1 cellular context compared by ENCODE assay signal in genomic region chr2:70086278-70086837, GRCh38.
A peak's percentile ranks its signal among the peaks of the same experiment; 100 is the strongest.
TF ChIP-seq lines count a peak whose summit lies in the region.

No MANE protein-coding gene starts in this region.

TF ChIP-seq in HepG2, 621 proteins besides CTCF, POLR2A, EP300 and RAD21 (continued from another document and continues in another):
- TF ChIP-seq KIAA2018 (CRISPR knock-in tag; IDR thresholded peaks at IDR 0.05; ENCODE audit: borderline replicate concordance) (no peak), ZNF205 (CRISPR knock-in tag; IDR thresholded peaks at IDR 0.05) (peak; percentile 9), ZNF660 (CRISPR knock-in tag; IDR thresholded peaks at IDR 0.05; ENCODE audit: borderline replicate concordance, low read depth) (no peak), IRX3 (CRISPR knock-in tag; IDR thresholded peaks at IDR 0.05; ENCODE audit: borderline replicate concordance, low read depth) (no peak), ZNF749 (CRISPR knock-in tag; IDR thresholded peaks at IDR 0.05; ENCODE audit: borderline replicate concordance) (no peak; the same call in 1 of the 2 replicates), TCF7L2 (IDR thresholded peaks at IDR 0.05; ENCODE audit: low read depth, low read length) (no peak), SMC3 (IDR thresholded peaks at IDR 0.05; ENCODE audit: low read length) (peak; percentile 61), ZBTB40 (IDR thresholded peaks at IDR 0.05) (no peak), ZBTB40 (CRISPR knock-in tag; IDR thresholded peaks at IDR 0.05) (peak; percentile 63; the same call in 1 of the 2 replicates), ZNF33B (CRISPR knock-in tag; IDR thresholded peaks at IDR 0.05) (no peak), ZNF790 (CRISPR knock-in tag; IDR thresholded peaks at IDR 0.05; ENCODE audit: borderline replicate concordance) (peak; percentile 68; the same call in 1 of the 2 replicates), REL (CRISPR knock-in tag; conservative IDR thresholded peaks at IDR 0.05) (0 out of 2 replicates have a peak, but pooled peaks have one; percentile 15), CCAR2 (optimal IDR thresholded peaks at IDR 0.05; ENCODE audit: low read depth, low read length) (no peak), HBP1 (CRISPR knock-in tag; IDR thresholded peaks at IDR 0.05; ENCODE audit: low read depth) (0 out of 2 replicates have a peak, but pooled peaks have one; percentile 18), ZNF768 (CRISPR knock-in tag; IDR thresholded peaks at IDR 0.05) (no peak; the same call in 1 of the 2 replicates), GFI1 (CRISPR knock-in tag; IDR thresholded peaks at IDR 0.05; ENCODE audit: borderline replicate concordance) (peak; percentile 85; the same call in 1 of the 2 replicates), CSRNP1 (CRISPR knock-in tag; IDR thresholded peaks at IDR 0.05) (no peak; the same call in 1 of the 2 replicates), ZNF572 (CRISPR knock-in tag; IDR thresholded peaks at IDR 0.05) (no peak), SNAPC5 (CRISPR knock-in tag; IDR thresholded peaks at IDR 0.05; ENCODE audit: borderline replicate concordance) (no peak), ADNP (CRISPR knock-in tag; IDR thresholded peaks at IDR 0.05) (no peak), KLF9 (CRISPR knock-in tag; IDR thresholded peaks at IDR 0.05; ENCODE audit: low read depth) (peak; percentile 54; the same call in 1 of the 2 replicates), NR1H2 (CRISPR knock-in tag; IDR thresholded peaks at IDR 0.05; ENCODE audit: borderline replicate concordance, low read depth) (peak; percentile 66), ARNT2 (CRISPR knock-in tag; IDR thresholded peaks at IDR 0.05; ENCODE audit: low read depth) (no peak; the same call in 1 of the 2 replicates), ZNF883 (CRISPR knock-in tag; IDR thresholded peaks at IDR 0.05; ENCODE audit: not compliant biosample characterization) (no peak), ZNF24 (IDR thresholded peaks at IDR 0.05) (0 out of 2 replicates have a peak, but pooled peaks have one; percentile 23), DNMT3B (CRISPR knock-in tag; conservative IDR thresholded peaks at IDR 0.05) (peak; percentile 10; the same call in 1 of the 2 replicates), TFDP1 (CRISPR knock-in tag; IDR thresholded peaks at IDR 0.05; ENCODE audit: borderline replicate concordance) (no peak; the same call in 1 of the 2 replicates), HNRNPL (IDR thresholded peaks at IDR 0.05; ENCODE audit: low read depth, low read length) (peak; percentile 90), RBFOX2 (IDR thresholded peaks at IDR 0.05; ENCODE audit: low read depth, low read length) (peak; percentile 99), ZNF605 (CRISPR knock-in tag; IDR thresholded peaks at IDR 0.05) (no peak), ZNF589 (CRISPR knock-in tag; conservative IDR thresholded peaks at IDR 0.05) (no peak), PAF1 (CRISPR knock-in tag; IDR thresholded peaks at IDR 0.05) (0 out of 2 replicates have a peak, but pooled peaks have one; percentile 23), HES4 (CRISPR knock-in tag; IDR thresholded peaks at IDR 0.05; ENCODE audit: borderline replicate concordance) (peak; percentile 86), ZNF276 (CRISPR knock-in tag; IDR thresholded peaks at IDR 0.05; ENCODE audit: low read depth) (peak; percentile 95), SMARCC2 (IDR thresholded peaks at IDR 0.05) (no peak)
